In genomic region chr1:182839209-182840065, GRCh38 we compare ENCODE assay signal across 1 cellular context.
TF ChIP-seq lines count a peak whose summit lies in the region.

TSS of gene DHX9 (plus strand) at chr1:182839347. CDS start at chr1:182842567, 3,220 bp downstream.

TF ChIP-seq in HepG2, 621 proteins besides CTCF, POLR2A, EP300 and RAD21 (continued from another document and continues in another):
- TF ChIP-seq ZNF75D (CRISPR knock-in tag; IDR thresholded peaks at IDR 0.05; ENCODE audit: borderline replicate concordance) (no peak), JARID2 (CRISPR knock-in tag; IDR thresholded peaks at IDR 0.05; ENCODE audit: insufficient replicate concordance) (no peak), EZH2 (conservative IDR thresholded peaks at IDR 0.05; ENCODE audit: low read depth, low read length) (no peak), ZNF274 (CRISPR knock-in tag; IDR thresholded peaks at IDR 0.05) (0 out of 2 replicates have a peak, but pooled peaks have one; percentile 24), ZKSCAN8 (CRISPR knock-in tag; IDR thresholded peaks at IDR 0.05; ENCODE audit: borderline replicate concordance) (no peak), MAX (IDR thresholded peaks at IDR 0.05) (peak; percentile 65), SRSF1 (optimal IDR thresholded peaks at IDR 0.05; ENCODE audit: low read depth, low read length) (no peak), ZNF12 (CRISPR knock-in tag; IDR thresholded peaks at IDR 0.05) (no peak), KLF15 (CRISPR knock-in tag; IDR thresholded peaks at IDR 0.05; ENCODE audit: borderline replicate concordance) (no peak), ZNF775 (CRISPR knock-in tag; IDR thresholded peaks at IDR 0.05; ENCODE audit: borderline replicate concordance) (no peak), TRIM24 (CRISPR knock-in tag; IDR thresholded peaks at IDR 0.05) (no peak), ZHX1 (CRISPR knock-in tag; IDR thresholded peaks at IDR 0.05; ENCODE audit: low read depth) (no peak; the same call in 1 of the 2 replicates), PBX3 (CRISPR knock-in tag; IDR thresholded peaks at IDR 0.05; ENCODE audit: borderline replicate concordance) (no peak), ZNF350 (CRISPR knock-in tag; IDR thresholded peaks at IDR 0.05; ENCODE audit: borderline replicate concordance, low read depth) (peak; percentile 44; the same call in 1 of the 2 replicates), ZNF749 (CRISPR knock-in tag; IDR thresholded peaks at IDR 0.05; ENCODE audit: borderline replicate concordance) (peak; percentile 39; the same call in 1 of the 2 replicates), ZNF788 (CRISPR knock-in tag; IDR thresholded peaks at IDR 0.05; ENCODE audit: borderline replicate concordance) (peak; percentile 57; the same call in 1 of the 2 replicates), ZBTB2 (CRISPR knock-in tag; IDR thresholded peaks at IDR 0.05; ENCODE audit: low read depth) (peak; percentile 71), ZNF207 (IDR thresholded peaks at IDR 0.05; ENCODE audit: borderline replicate concordance) (no peak), MEF2D (CRISPR knock-in tag; IDR thresholded peaks at IDR 0.05) (no peak), YEATS4 (CRISPR knock-in tag; IDR thresholded peaks at IDR 0.05; ENCODE audit: borderline replicate concordance) (peak; percentile 85), ZNF790 (CRISPR knock-in tag; IDR thresholded peaks at IDR 0.05; ENCODE audit: borderline replicate concordance) (no peak; the same call in 1 of the 2 replicates), BHLHE40 (IDR thresholded peaks at IDR 0.05; ENCODE audit: low read length) (no peak), ZNF672 (CRISPR knock-in tag; IDR thresholded peaks at IDR 0.05) (no peak), GATA4 (IDR thresholded peaks at IDR 0.05; ENCODE audit: borderline replicate concordance, low read depth) (0 out of 2 replicates have a peak, but pooled peaks have one; percentile 69), SRSF9 (IDR thresholded peaks at IDR 0.05; ENCODE audit: borderline replicate concordance, insufficient read depth, low read depth, low read length, poor library complexity, severe bottlenecking) (no peak), ADNP (CRISPR knock-in tag; IDR thresholded peaks at IDR 0.05) (no peak), SNAPC2 (CRISPR knock-in tag; IDR thresholded peaks at IDR 0.05) (no peak), CEBPG (CRISPR knock-in tag; IDR thresholded peaks at IDR 0.05) (no peak), AGO1 (IDR thresholded peaks at IDR 0.05; ENCODE audit: low read depth, low read length, poor library complexity, severe bottlenecking) (peak; percentile 45), ZBTB3 (CRISPR knock-in tag; IDR thresholded peaks at IDR 0.05; ENCODE audit: borderline replicate concordance, low read depth) (no peak), BATF2 (CRISPR knock-in tag; IDR thresholded peaks at IDR 0.05) (no peak; the same call in 1 of the 2 replicates), TBX2 (CRISPR knock-in tag; IDR thresholded peaks at IDR 0.05; ENCODE audit: borderline replicate concordance) (peak; percentile 56), ZNF232 (CRISPR knock-in tag; IDR thresholded peaks at IDR 0.05; ENCODE audit: borderline replicate concordance) (no peak), ZBTB40 (IDR thresholded peaks at IDR 0.05) (no peak), ZBTB40 (CRISPR knock-in tag; IDR thresholded peaks at IDR 0.05) (no peak), ZNF281 (CRISPR knock-in tag; IDR thresholded peaks at IDR 0.05; ENCODE audit: borderline replicate concordance) (peak; percentile 70), DNMT1 (CRISPR knock-in tag; IDR thresholded peaks at IDR 0.05) (0 out of 2 replicates have a peak, but pooled peaks have one; percentile 22), HES4 (CRISPR knock-in tag; IDR thresholded peaks at IDR 0.05; ENCODE audit: borderline replicate concordance) (no peak), ZNF446 (CRISPR knock-in tag; IDR thresholded peaks at IDR 0.05) (peak; percentile 32; the same call in 1 of the 2 replicates), KMT2A (CRISPR knock-in tag; IDR thresholded peaks at IDR 0.05) (peak; percentile 86), CREB3 (CRISPR knock-in tag; IDR thresholded peaks at IDR 0.05) (no peak; the same call in 1 of the 2 replicates), DPF2 (CRISPR knock-in tag; IDR thresholded peaks at IDR 0.05; ENCODE audit: borderline replicate concordance, low read depth) (no peak), ZNF747 (CRISPR knock-in tag; IDR thresholded peaks at IDR 0.05; ENCODE audit: borderline replicate concordance) (no peak; the same call in 1 of the 2 replicates)
